ENCODE assay signal across 8 cellular contexts in genomic region chr1:35401072-35401471, GRCh38.
"Had no signal": no experiment of that assay in that cellular context is flagged by ENCODE, and none has a peak within 500 bp of the region (broad histone marks: within the 10 kb centered on the region; RNA-seq: fewer than 3 reads in every experiment).

No MANE protein-coding gene starts in this region.

- DNase-seq: H7, KG1 had no signal

- H3K9me3 ChIP-seq: HAP-1 had no signal

- H3K4me3 Mint-ChIP-seq: GM23338, IgD-negative memory B cell had no signal

- H3K4me1 Mint-ChIP-seq: IgD-negative memory B cell had no signal

- H3K4me2 ChIP-seq: GM23338 had no signal

- ATAC-seq: GM23338, HCT116 had no signal

- H3K27ac Mint-ChIP-seq: GM23338, IgD-negative memory B cell had no signal

- H3K4me3 ChIP-seq: GM23338, HAP-1 had no signal

- H3K4me1 ChIP-seq: HAP-1 had no signal

- FAIRE-seq: H1, HTR-8/SVneo had no signal

- H3K9me3 Mint-ChIP-seq: GM23338, IgD-negative memory B cell had no signal

- H2AFZ ChIP-seq: GM23338 had no signal

- H3K27me3 Mint-ChIP-seq: IgD-negative memory B cell had no signal
